In genomic region chr9:30925635-30926034, GRCh38 we compare ENCODE assay signal across 16 cellular contexts.
A peak's percentile ranks its signal among the peaks of the same experiment; 100 is the strongest.
DNase-seq lines count a peak whose midpoint lies in the region; ATAC-seq, FAIRE-seq and TF ChIP-seq lines count a peak whose summit lies in the region.
"Had no signal": no experiment of that assay in that cellular context is flagged by ENCODE, and none has a peak within 500 bp of the region (broad histone marks: within the 10 kb centered on the region; RNA-seq: fewer than 3 reads in every experiment).

No MANE protein-coding gene starts in this region.

- no peak overlapping the region for H3K27ac ChIP-seq in H1 (ENCODE audit: low read depth, low read length)
- H3K27ac ChIP-seq in PC-9, result no peak overlapping the region
- H3K27ac ChIP-seq: A549, C4-2B had no signal

- DNase-seq in NCI-H69 (lab: John Stamatoyannopoulos, UW) (peak; percentile 38), H1 (ENCODE audit: low read depth in 1 of 2, low spot score in 2 of 2) (no peak), ureter (ENCODE audit: low spot score) (no peak), PC-9 (no peak)
- DNase-seq: BE2C; CD4-positive, alpha-beta memory T cell; DMS79; GOT3; HCEC 1CT; HFFc6; IMR-90 had no signal

- no peak overlapping the region for H3K14ac ChIP-seq in H1 (ENCODE audit: insufficient read length)

- BruUV-seq in PC-9 (replicated peaks; lab: Mats Ljungman, UMichigan), result no TSS peak

- no peak for TF ChIP-seq CTCF in H1 (IDR thresholded peaks at IDR 0.05; ENCODE audit: control extremely low read depth in 1 of 3, insufficient read depth in 1 of 3, low read depth in 1 of 3, low read length in 3 of 3)
- TF ChIP-seq CTCF in PC-9 (conservative IDR thresholded peaks at IDR 0.05), result no peak

- FAIRE-seq in H1 (lab: Jason Lieb, UNC), result no peak
- FAIRE-seq: A549, GM12891 had no signal

- no peaks in the 10 kb centered on the region for H4K20me1 ChIP-seq in H1 (replicated peaks in 1 of 2; ENCODE audit: control insufficient read depth in 1 of 2, insufficient read depth in 2 of 2, low read length in 2 of 2)
- H4K20me1 ChIP-seq in PC-9 (ENCODE audit: insufficient read depth), result no peaks in the 10 kb centered on the region

- no peaks in the 10 kb centered on the region for H3F3A ChIP-seq in PC-9 (ENCODE audit: insufficient read depth, low read depth)

- TF ChIP-seq POLR2A in H1 (IDR thresholded peaks at IDR 0.05; ENCODE audit: control extremely low read depth in 1 of 2, low read depth in 2 of 2, low read length in 2 of 2), result no peak

- H3K9ac ChIP-seq in H1 (replicated peaks in 1 of 4; ENCODE audit: extremely low read depth in 1 of 4, low read depth in 3 of 4, low read length in 3 of 4), result no peak overlapping the region

- intact Hi-C loops in PC-9 (cut with micrococcal nuclease; ENCODE audit: unreplicated experiment), result no loop called here

- no peak overlapping the region for H3K56ac ChIP-seq in H1 (replicated peaks; ENCODE audit: insufficient read length, low read depth, low read length)

- H3K36me3 ChIP-seq in H1 (ENCODE audit: control insufficient read depth in 2 of 4, insufficient read depth in 4 of 4, low read length in 3 of 4) (no peaks in the 10 kb centered on the region), PC-9 (ENCODE audit: low read depth) (no peaks in the 10 kb centered on the region)
- H3K36me3 ChIP-seq: BE2C had no signal

- no peak overlapping the region for H2BK20ac ChIP-seq in H1 (ENCODE audit: low read length)

- no peak overlapping the region for H3K4me3 Mint-ChIP-seq in stimulated activated memory B cell treated with anti-CD40 and anti-IgM and Interleukin-4, amounts not matched to agents 10 μg/mL and 1 μg/mL and 100 μg/mL, for 72 hours
- H3K4me3 Mint-ChIP-seq: HFFc6 had no signal

- H2BK5ac ChIP-seq in H1 (ENCODE audit: low read depth, low read length), result no peak overlapping the region

- no peaks in the 10 kb centered on the region for H3K23me2 ChIP-seq in H1 (ENCODE audit: low read depth, low read length)

- H2AFZ ChIP-seq in H1 (ENCODE audit: low read length) (peak overlapping the region; percentile 70; the same call in 1 of the 2 replicates), PC-9 (no peak overlapping the region)

- no peak overlapping the region for H3K4me3 ChIP-seq in H1 (ENCODE audit: extremely low read depth in 1 of 4, insufficient read depth in 2 of 4, low read depth in 3 of 4, low read length in 4 of 4)
- no peak overlapping the region for H3K4me3 ChIP-seq in PC-9
- H3K4me3 ChIP-seq: A549 had no signal

- no peak for TF ChIP-seq RAD21 in H1 (IDR thresholded peaks at IDR 0.05 in 1 of 2, conservative IDR thresholded peaks at IDR 0.05 in 1 of 2; ENCODE audit: low read depth in 2 of 2, low read length in 2 of 2)

- H3K9me2 ChIP-seq in PC-9 (ENCODE audit: insufficient read depth), result no peaks in the 10 kb centered on the region

- no peak overlapping the region for H3K27ac Mint-ChIP-seq in stimulated activated memory B cell treated with anti-CD40 and anti-IgM and Interleukin-4, amounts not matched to agents 10 μg/mL and 1 μg/mL and 100 μg/mL, for 72 hours
- H3K27ac Mint-ChIP-seq: CD4-positive, alpha-beta memory T cell; HFFc6 had no signal

- H4K91ac ChIP-seq in H1 (replicated peaks; ENCODE audit: insufficient read length, low read length), result no peak overlapping the region

- peak; percentile 40 for ATAC-seq in HG03432 (IDR thresholded peaks at IDR 0.05; ENCODE audit: unreplicated experiment)
- no peak for ATAC-seq in stimulated activated memory B cell treated with anti-CD40 and anti-IgM and Interleukin-4, amounts not matched to agents 10 μg/mL and 1 μg/mL and 100 μg/mL, for 72 hours

- TF ChIP-seq EP300 in H1 (IDR thresholded peaks at IDR 0.05; ENCODE audit: borderline replicate concordance in 1 of 2, low read depth in 2 of 2, low read length in 2 of 2), result no peak

- H3K9me3 ChIP-seq in H1 (ENCODE audit: insufficient read depth in 2 of 2, low read depth in 1 of 2, low read length in 1 of 2) (no peaks in the 10 kb centered on the region; a peak in 1 of 4 replicates), PC-9 (ENCODE audit: insufficient read depth, low read depth) (no peaks in the 10 kb centered on the region)
- H3K9me3 ChIP-seq: A549, BE2C had no signal

- H4K5ac ChIP-seq in H1 (ENCODE audit: insufficient read length, low read depth, low read length), result no peak overlapping the region

- no peak overlapping the region for H3K23ac ChIP-seq in H1 (ENCODE audit: insufficient read length)

- H3K79me2 ChIP-seq in H1 (ENCODE audit: control insufficient read depth in 1 of 2, insufficient read depth in 2 of 2, low read length in 2 of 2), result no peaks in the 10 kb centered on the region
- no peaks in the 10 kb centered on the region for H3K79me2 ChIP-seq in PC-9 (ENCODE audit: low read depth)

- H3K4me2 ChIP-seq in H1 (ENCODE audit: insufficient read depth in 1 of 2, low read depth in 2 of 2, low read length in 2 of 2) (no peak overlapping the region), PC-9 (no peak overlapping the region)
- H3K4me2 ChIP-seq: A549 had no signal

- peaks cover 3% of the 10 kb centered on the region for H3K9me3 Mint-ChIP-seq in stimulated activated memory B cell treated with anti-CD40 and anti-IgM and Interleukin-4, amounts not matched to agents 10 μg/mL and 1 μg/mL and 100 μg/mL, for 72 hours
- H3K9me3 Mint-ChIP-seq: CD4-positive, alpha-beta memory T cell had no signal

- no peak overlapping the region for H3K18ac ChIP-seq in H1 (ENCODE audit: extremely low read depth, low read length)

- POLR2A ChIA-PET in H1 (lab: Charles Lee; ENCODE audit: partially characterized antibody) (no interaction called here), PC-9 (lab: Charles Lee; ENCODE audit: unreplicated experiment) (no interaction called here)

- no peaks in the 10 kb centered on the region for H3K27me3 Mint-ChIP-seq in stimulated activated memory B cell treated with anti-CD40 and anti-IgM and Interleukin-4, amounts not matched to agents 10 μg/mL and 1 μg/mL and 100 μg/mL, for 72 hours

- H3K36me3 Mint-ChIP-seq in stimulated activated memory B cell treated with anti-CD40 and anti-IgM and Interleukin-4, amounts not matched to agents 10 μg/mL and 1 μg/mL and 100 μg/mL, for 72 hours, result no peaks in the 10 kb centered on the region
- H3K36me3 Mint-ChIP-seq: CD4-positive, alpha-beta memory T cell had no signal

- no peaks in the 10 kb centered on the region for H3K27me3 ChIP-seq in H1 (replicated peaks in 1 of 4; ENCODE audit: control insufficient read depth in 3 of 4, extremely low read depth in 1 of 4, insufficient read depth in 3 of 4, low read length in 3 of 4)
- no peaks in the 10 kb centered on the region for H3K27me3 ChIP-seq in PC-9 (ENCODE audit: insufficient read depth, low read depth)
- H3K27me3 ChIP-seq: BE2C had no signal

- H2AK5ac ChIP-seq in H1 (ENCODE audit: low read depth, low read length), result no peak overlapping the region

- H2BK15ac ChIP-seq in H1 (ENCODE audit: low read length), result no peak overlapping the region

- no peak overlapping the region for H2BK12ac ChIP-seq in H1 (ENCODE audit: low read depth, low read length)

- no peaks in the 10 kb centered on the region for H3K4me1 Mint-ChIP-seq in stimulated activated memory B cell treated with anti-CD40 and anti-IgM and Interleukin-4, amounts not matched to agents 10 μg/mL and 1 μg/mL and 100 μg/mL, for 72 hours
- H3K4me1 Mint-ChIP-seq: CD4-positive, alpha-beta memory T cell had no signal

- H3K4ac ChIP-seq in H1 (replicated peaks; ENCODE audit: insufficient read length, low read depth, low read length), result no peak overlapping the region

- H2BK120ac ChIP-seq in H1 (replicated peaks; ENCODE audit: low read depth, low read length), result no peak overlapping the region

- CTCF ChIA-PET in H1 (lab: Charles Lee; ENCODE audit: partially characterized antibody) (no interaction called here), PC-9 (lab: Charles Lee) (no interaction called here)

- 81% methylated on average over 2 of the region's 2 CpGs; no CpG with 5 or more reads in 1 of the 2 experiments for WGBS in H1 (ENCODE audit: extremely low coverage in 1 of 2, insufficient coverage in 1 of 2, insufficient read length in 1 of 2, insufficient replicate concordance in 2 of 2, low coverage in 1 of 2, low lambda C conversion rate in 2 of 2, missing lambda C conversion rate in 1 of 2), 2 experiments

- H3K4me1 ChIP-seq in H1 (replicated peaks in 1 of 4; ENCODE audit: control insufficient read depth in 3 of 4, insufficient read depth in 4 of 4, low read length in 3 of 4) (no peaks in the 10 kb centered on the region), PC-9 (replicated peaks; ENCODE audit: insufficient read depth) (no peaks in the 10 kb centered on the region)
- H3K4me1 ChIP-seq: A549 had no signal

- H4K8ac ChIP-seq in H1 (ENCODE audit: extremely low read depth, insufficient read depth, low read length), result no peak overlapping the region

- H3K79me1 ChIP-seq in H1 (ENCODE audit: low read depth, low read length), result no peaks in the 10 kb centered on the region

TF ChIP-seq in H1, 55 proteins besides CTCF, POLR2A, EP300 and RAD21:
- no peak for TF ChIP-seq RFX5 (IDR thresholded peaks at IDR 0.05; ENCODE audit: borderline replicate concordance, low read depth, low read length)
- TF ChIP-seq BRCA1 (IDR thresholded peaks at IDR 0.05; ENCODE audit: low read depth, low read length), result no peak
- no peak for TF ChIP-seq SRF (IDR thresholded peaks at IDR 0.05; ENCODE audit: low read depth, low read length)
- TF ChIP-seq JUN (IDR thresholded peaks at IDR 0.05; ENCODE audit: low read depth, low read length), result no peak
- TF ChIP-seq SP1 (IDR thresholded peaks at IDR 0.05; ENCODE audit: low read depth, low read length), result no peak
- TF ChIP-seq EGR1 (IDR thresholded peaks at IDR 0.05; ENCODE audit: borderline replicate concordance, low read depth, low read length), result no peak
- TF ChIP-seq CBX5 (IDR thresholded peaks at IDR 0.05; ENCODE audit: low read depth, low read length), result no peak
- no peak for TF ChIP-seq TEAD4 (IDR thresholded peaks at IDR 0.05; ENCODE audit: low read depth, low read length)
- TF ChIP-seq POU5F1 (IDR thresholded peaks at IDR 0.05; ENCODE audit: low read depth, low read length), result no peak
- TF ChIP-seq NANOG (IDR thresholded peaks at IDR 0.05; ENCODE audit: insufficient read depth, low read depth, low read length, poor library complexity, severe bottlenecking), result no peak
- TF ChIP-seq CBX8 (IDR thresholded peaks at IDR 0.05; ENCODE audit: borderline replicate concordance, low read depth, low read length), result no peak
- no peak for TF ChIP-seq MAX (IDR thresholded peaks at IDR 0.05)
- TF ChIP-seq MAFK (IDR thresholded peaks at IDR 0.05; ENCODE audit: low read depth, low read length), result no peak
- TF ChIP-seq SIX5 (IDR thresholded peaks at IDR 0.05; ENCODE audit: low read depth, low read length), result no peak
- no peak for TF ChIP-seq CREB1 (IDR thresholded peaks at IDR 0.05)
